12 cellular contexts compared by ENCODE assay signal in genomic region chr5:98784411-98784810, GRCh38.
"Had no signal": no experiment of that assay in that cellular context is flagged by ENCODE, and none has a peak within 500 bp of the region (broad histone marks: within the 10 kb centered on the region; RNA-seq: fewer than 3 reads in every experiment).

No MANE protein-coding gene starts in this region.

- H3K4me3 Mint-ChIP-seq: memory B cell; natural killer cell; stimulated activated naive CD8-positive, alpha-beta T cell treated with anti-CD3 and anti-CD28 coated beads, Interleukin-15, amount 100 ng/mL, for 72 hours; T-helper 2 cell treated with Interferon-gamma antibody and Interleukin-4, amounts not matched to agents 5 μg/mL and 100 μg/mL, for 36 hours had no signal

- H3K4me1 Mint-ChIP-seq: natural killer cell had no signal

- H3K36me3 Mint-ChIP-seq: natural killer cell had no signal

- DNase-seq: activated naive CD4-positive, alpha-beta T cell; erythroblast; foreskin keratinocyte; left ventricle myocardium superior; natural killer cell; occipital lobe; right cardiac atrium; stimulated activated CD4-positive, alpha-beta T cell treated with anti-CD3 and anti-CD28 coated beads, Interleukin-1b, Interleukin-23, amount 100 ng/mL, for 48 hours; stimulated activated naive CD8-positive, alpha-beta T cell treated with anti-CD3 and anti-CD28 coated beads, Interleukin-15, amount 100 ng/mL, for 72 hours; SW 1271 had no signal

- H3K27me3 Mint-ChIP-seq: memory B cell; stimulated activated naive CD8-positive, alpha-beta T cell treated with anti-CD3 and anti-CD28 coated beads, Interleukin-15, amount 100 ng/mL, for 72 hours had no signal

- H3K27ac Mint-ChIP-seq: memory B cell; natural killer cell; stimulated activated naive CD8-positive, alpha-beta T cell treated with anti-CD3 and anti-CD28 coated beads, Interleukin-15, amount 100 ng/mL, for 72 hours; T-helper 2 cell treated with Interferon-gamma antibody and Interleukin-4, amounts not matched to agents 5 μg/mL and 100 μg/mL, for 36 hours had no signal

- H3K9me3 Mint-ChIP-seq: memory B cell; natural killer cell; stimulated activated naive CD8-positive, alpha-beta T cell treated with anti-CD3 and anti-CD28 coated beads, Interleukin-15, amount 100 ng/mL, for 72 hours; T-helper 2 cell treated with Interferon-gamma antibody and Interleukin-4, amounts not matched to agents 5 μg/mL and 100 μg/mL, for 36 hours had no signal
